In the genomic region with DNA sequence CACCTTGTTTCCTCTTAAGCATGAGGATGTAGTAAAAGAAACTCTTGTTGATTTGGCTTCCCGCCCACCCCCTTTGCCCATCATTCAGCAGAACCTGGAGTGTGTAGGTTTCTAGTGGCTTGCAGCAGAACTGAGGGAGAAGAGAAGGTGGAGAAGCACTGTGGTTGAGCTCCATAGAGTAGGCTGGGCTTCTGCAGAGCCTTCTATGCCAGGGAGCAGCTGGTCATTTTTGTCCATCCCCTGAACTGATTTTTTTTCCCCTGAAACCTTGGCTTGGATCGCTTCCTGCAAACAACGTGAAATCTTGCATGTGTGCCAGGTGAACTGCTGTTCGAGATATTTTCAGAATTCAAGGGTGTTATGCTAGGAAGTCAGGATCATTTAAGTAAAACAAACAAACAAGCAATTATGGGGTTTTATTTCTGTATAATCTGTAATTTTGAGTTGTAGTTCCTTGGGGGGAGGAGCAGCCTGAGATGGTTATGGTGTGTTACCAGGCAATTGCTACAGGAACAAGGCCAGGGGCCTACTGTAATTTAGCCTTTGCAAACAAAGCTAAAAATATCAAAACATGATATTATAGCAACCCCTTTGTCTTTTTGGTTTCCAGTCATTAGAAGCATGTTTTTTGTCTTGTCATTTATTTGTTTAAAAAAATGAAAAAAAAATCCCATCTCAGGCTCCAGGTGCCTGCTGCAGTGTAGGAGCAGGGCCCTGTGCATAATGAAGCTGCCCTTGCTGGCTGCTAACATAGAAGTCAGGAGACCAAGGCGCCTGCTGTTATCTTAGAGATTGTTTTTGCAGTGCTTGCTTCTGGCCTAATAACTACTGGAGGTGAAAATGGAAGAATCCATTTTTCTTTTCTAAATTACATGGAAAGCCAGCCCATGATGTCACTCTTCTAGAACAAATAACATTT, we compare ENCODE assay signal across 10 cellular contexts.
DNase-seq lines count a peak whose midpoint lies in the region; ATAC-seq and TF ChIP-seq lines count a peak whose summit lies in the region.
"Had no signal": no experiment of that assay in that cellular context is flagged by ENCODE, and none has a peak within 500 bp of the region (broad histone marks: within the 10 kb centered on the region; RNA-seq: fewer than 3 reads in every experiment).

No MANE protein-coding gene starts in this region.

- H3K27me3 ChIP-seq in endodermal cell (ENCODE audit: control insufficient read depth, insufficient read depth, low read length, poor library complexity, severe bottlenecking) = no peaks in the 10 kb centered on the region
- H3K27me3 ChIP-seq in esophagus squamous epithelium = no peaks in the 10 kb centered on the region

- no peak for ATAC-seq in GM21515 (IDR thresholded peaks at IDR 0.05; ENCODE audit: unreplicated experiment)
- ATAC-seq: activated CD8-positive, alpha-beta memory T cell treated with anti-CD3 and anti-CD28 coated beads, Interleukin-2, amount 10 ng/mL, durations not matched to agents 7 days and 5 days had no signal

- H3K9ac ChIP-seq in endodermal cell (ENCODE audit: extremely low read depth, low read length, poor library complexity, severe bottlenecking) = no peak overlapping the region

- H3K4me1 ChIP-seq in HEK293 (ENCODE audit: control insufficient read depth, insufficient read depth, low read length) = peaks cover 11% of the 10 kb centered on the region
- H3K4me1 ChIP-seq in endodermal cell (ENCODE audit: control insufficient read depth, insufficient read depth, low read length) = no peaks in the 10 kb centered on the region
- peaks cover 0 to 34% (median 0%) of the 10 kb centered on the region in 3 donors for H3K4me1 ChIP-seq in esophagus squamous epithelium

- TF ChIP-seq CTCF in HEK293 (tag by site-specific recombination; IDR thresholded peaks at IDR 0.05) (no peak), endodermal cell (conservative IDR thresholded peaks at IDR 0.05) (no peak), GM13977 (IDR thresholded peaks at IDR 0.05; ENCODE audit: extremely low read depth, insufficient read depth, missing control alignments) (no peak), esophagus squamous epithelium (IDR thresholded peaks at IDR 0.05) (no peak)

- peaks cover 8% of the 10 kb centered on the region for H3K27me3 Mint-ChIP-seq in endodermal cell (ENCODE audit: insufficient read depth)
- H3K27me3 Mint-ChIP-seq: activated CD8-positive, alpha-beta memory T cell treated with anti-CD3 and anti-CD28 coated beads, Interleukin-2, amount 10 ng/mL, durations not matched to agents 7 days and 5 days had no signal

- in situ Hi-C loops in GM13977 (cut with MboI; ENCODE audit: low pct_unique_long_range_greater_than_20kb, low sequenced_read_pairs, unreplicated experiment) = no loop called here

- POLR2A ChIA-PET in HEK293 (lab: Yijun Ruan, JAX) = no interaction called here

- no peak overlapping the region for H3K4me3 Mint-ChIP-seq in endodermal cell
- H3K4me3 Mint-ChIP-seq: activated CD8-positive, alpha-beta memory T cell treated with anti-CD3 and anti-CD28 coated beads, Interleukin-2, amount 10 ng/mL, durations not matched to agents 7 days and 5 days had no signal

- no peak overlapping the region for H3K27ac Mint-ChIP-seq in endodermal cell
- H3K27ac Mint-ChIP-seq: activated CD8-positive, alpha-beta memory T cell treated with anti-CD3 and anti-CD28 coated beads, Interleukin-2, amount 10 ng/mL, durations not matched to agents 7 days and 5 days had no signal

- no peaks in the 10 kb centered on the region for H3K9me3 ChIP-seq in HEK293 (ENCODE audit: control insufficient read depth, insufficient read depth, low read depth, low read length)
- H3K9me3 ChIP-seq in endodermal cell (ENCODE audit: control insufficient read depth, low read length) = no peaks in the 10 kb centered on the region
- no peaks in the 10 kb centered on the region for H3K9me3 ChIP-seq in esophagus squamous epithelium

- DNase-seq in NCI-H2227 (lab: John Stamatoyannopoulos, UW; ENCODE audit: unreplicated experiment) (peak; percentile 82), endodermal cell (no peak), retina (peak; percentile 71), GM13977 (ENCODE audit: low spot score) (no peak), esophagus squamous epithelium (lab: John Stamatoyannopoulos, UW) (no peak), T-helper 2 cell (no peak)
- DNase-seq: activated CD8-positive, alpha-beta memory T cell treated with anti-CD3 and anti-CD28 coated beads, Interleukin-2, amount 10 ng/mL, durations not matched to agents 7 days and 5 days; MV-4-11 had no signal

- CTCF ChIA-PET in HEK293 (lab: Yijun Ruan, JAX) = interaction anchor here (0.5 to 0.8 kb wide), 3 partner anchors 116 to 571 kb away, joined by 3 to 5 read pairs (median 4); no protein-coding TSS in a partner anchor

- intact Hi-C loops in esophagus squamous epithelium (cut with DNase I) = no loop called here

- H3K4me1 Mint-ChIP-seq in endodermal cell = no peaks in the 10 kb centered on the region
- H3K4me1 Mint-ChIP-seq: activated CD8-positive, alpha-beta memory T cell treated with anti-CD3 and anti-CD28 coated beads, Interleukin-2, amount 10 ng/mL, durations not matched to agents 7 days and 5 days had no signal

- H3K36me3 Mint-ChIP-seq in endodermal cell (ENCODE audit: low read depth) = no peaks in the 10 kb centered on the region
- H3K36me3 Mint-ChIP-seq: activated CD8-positive, alpha-beta memory T cell treated with anti-CD3 and anti-CD28 coated beads, Interleukin-2, amount 10 ng/mL, durations not matched to agents 7 days and 5 days had no signal

- no peaks in the 10 kb centered on the region for H3K9me3 Mint-ChIP-seq in endodermal cell

- WGBS in endodermal cell (ENCODE audit: insufficient coverage in 1 of 2, insufficient read length in 1 of 2), 2 experiments = 93 to 96% methylated on average over 3 to 5 of the region's 5 CpGs
- WGBS in esophagus squamous epithelium, 2 donors = 47 to 54% methylated on average over 5 of the region's 5 CpGs

- no peak for TF ChIP-seq POLR2A in esophagus squamous epithelium (IDR thresholded peaks at IDR 0.05)

- H3K4me3 ChIP-seq in HEK293 (ENCODE audit: low read depth, low read length) (no peak overlapping the region), endodermal cell (ENCODE audit: low read length) (no peak overlapping the region), esophagus squamous epithelium (no peak overlapping the region)

- no peaks in the 10 kb centered on the region for H3K36me3 ChIP-seq in HEK293 (ENCODE audit: control insufficient read depth in 2 of 2, insufficient read depth in 1 of 2, low read length in 2 of 2)
- H3K36me3 ChIP-seq in endodermal cell (ENCODE audit: control insufficient read depth, insufficient read depth, low read length) = no peaks in the 10 kb centered on the region
- no peaks in the 10 kb centered on the region for H3K36me3 ChIP-seq in esophagus squamous epithelium

- H3K27ac ChIP-seq in HEK293 (ENCODE audit: extremely low read depth, low read depth, low read length) (no peak overlapping the region; the same call in 1 of the 2 replicates), endodermal cell (ENCODE audit: low read depth, low read length) (peak overlapping the region; percentile 80), esophagus squamous epithelium (peak overlapping the region in 1 of 4 donors; percentile 38)

TF ChIP-seq in HEK293, 187 proteins besides CTCF, POLR2A, EP300 and RAD21:
- no peak for TF ChIP-seq ZNF239 (tag by site-specific recombination; IDR thresholded peaks at IDR 0.05)
- peak; percentile 61 for TF ChIP-seq SP7 (tag by site-specific recombination; IDR thresholded peaks at IDR 0.05)
- TF ChIP-seq ZXDB (tag by site-specific recombination; IDR thresholded peaks at IDR 0.05) = 0 out of 2 replicates have a peak, but pooled peaks have one; percentile 4
- TF ChIP-seq ZNF600 (tag by site-specific recombination; IDR thresholded peaks at IDR 0.05) = no peak
- 0 out of 2 replicates have a peak, but pooled peaks have one; percentile 10 for TF ChIP-seq EGR2 (tag by site-specific recombination; IDR thresholded peaks at IDR 0.05; ENCODE audit: low read depth)
- peak; percentile 62 for TF ChIP-seq ZNF335 (tag by site-specific recombination; conservative IDR thresholded peaks at IDR 0.05)
- TF ChIP-seq ZNF629 (tag by site-specific recombination; IDR thresholded peaks at IDR 0.05) = no peak
- 0 out of 2 replicates have a peak, but pooled peaks have one; percentile 32 for TF ChIP-seq ZFHX2 (tag by site-specific recombination; conservative IDR thresholded peaks at IDR 0.05)

Comparison
In these comparisons a context has a peak if more than half of its experiments do, and no peak if none do; other contexts are left out.
1. DNase-seq: peak in NCI-H2227 (single experiment) and retina (single experiment); none in endodermal cell (single experiment), GM13977 (single experiment), esophagus squamous epithelium (single experiment) and T-helper 2 cell (0 of 5).